Comparison of ENCODE assay signal across 25 cellular contexts in genomic region chr4:754221-755120, GRCh38. TPM values are rescaled to one million over a fixed set of nuclear protein-coding genes. Genes with fewer than 3 reads are reported as not detected.
DNase-seq lines count a peak whose midpoint lies in the region; ATAC-seq and TF ChIP-seq lines count a peak whose summit lies in the region.
"Had no signal": no experiment of that assay in that cellular context is flagged by ENCODE, and none has a peak within 500 bp of the region (broad histone marks: within the 10 kb centered on the region; RNA-seq: fewer than 3 reads in every experiment).

No MANE protein-coding gene starts in this region.

- no peaks in the 10 kb centered on the region for H3K27me3 Mint-ChIP-seq in MCF 10A (ENCODE audit: insufficient read depth, unreplicated experiment)
- H3K27me3 Mint-ChIP-seq in activated T-helper 1 cell treated with anti-CD3 and anti-CD28 coated beads, Interleukin-12 subunit alpha, Interleukin-12 subunit beta, Interleukin-2, Interleukin-4 antibody, amounts not matched to agents 30 ng/mL and 10 ng/mL and 1 ng/mL, durations not matched to agents 14 hours and 24 hours and 36 hours (ENCODE audit: insufficient read depth) = no peaks in the 10 kb centered on the region
- H3K27me3 Mint-ChIP-seq: activated CD4-positive, alpha-beta T cell treated with anti-CD3 and anti-CD28 coated beads, Interleukin-2, amount 10 ng/mL, durations not matched to agents 24 days and 14 days; dendritic cell treated with granulocyte-macrophage colony-stimulating factor and Interleukin-4, amounts not matched to agents 40 ng/mL and 50 ng/mL, for 4 days had no signal

- no peaks in the 10 kb centered on the region for H3K9me3 Mint-ChIP-seq in MCF 10A (ENCODE audit: unreplicated experiment)
- no peaks in the 10 kb centered on the region for H3K9me3 Mint-ChIP-seq in activated T-helper 1 cell treated with anti-CD3 and anti-CD28 coated beads, Interleukin-12 subunit alpha, Interleukin-12 subunit beta, Interleukin-2, Interleukin-4 antibody, amounts not matched to agents 30 ng/mL and 10 ng/mL and 1 ng/mL, durations not matched to agents 14 hours and 24 hours and 36 hours
- no peaks in the 10 kb centered on the region for H3K9me3 Mint-ChIP-seq in stimulated activated effector memory CD8-positive, alpha-beta T cell treated with anti-CD3 and anti-CD28 coated beads, Interleukin-12 subunit alpha, Interleukin-12 subunit beta, amount 100 ng/mL, for 72 hours
- H3K9me3 Mint-ChIP-seq: activated CD4-positive, alpha-beta T cell treated with anti-CD3 and anti-CD28 coated beads, Interleukin-2, amount 10 ng/mL, durations not matched to agents 24 days and 14 days had no signal

- CTCF ChIA-PET in MCF 10A (lab: Yijun Ruan, JAX) = no interaction called here

- 93% methylated on average over 32 of the region's 32 CpGs for WGBS in right cardiac atrium

- peak in 1 of 2 donors; percentile 5 for ATAC-seq in right cardiac atrium
- ATAC-seq in stimulated activated effector memory CD8-positive, alpha-beta T cell treated with anti-CD3 and anti-CD28 coated beads, Interleukin-12 subunit alpha, Interleukin-12 subunit beta, amount 100 ng/mL, for 72 hours = peak; percentile 8
- ATAC-seq: HCT116 had no signal

- H3K27ac Mint-ChIP-seq in MCF 10A (ENCODE audit: low read depth, unreplicated experiment) = peak overlapping the region; percentile 46
- H3K27ac Mint-ChIP-seq in activated T-helper 1 cell treated with anti-CD3 and anti-CD28 coated beads, Interleukin-12 subunit alpha, Interleukin-12 subunit beta, Interleukin-2, Interleukin-4 antibody, amounts not matched to agents 30 ng/mL and 10 ng/mL and 1 ng/mL, durations not matched to agents 14 hours and 24 hours and 36 hours = peak overlapping the region; percentile 23
- no peak overlapping the region for H3K27ac Mint-ChIP-seq in stimulated activated effector memory CD8-positive, alpha-beta T cell treated with anti-CD3 and anti-CD28 coated beads, Interleukin-12 subunit alpha, Interleukin-12 subunit beta, amount 100 ng/mL, for 72 hours
- H3K27ac Mint-ChIP-seq: activated CD4-positive, alpha-beta T cell treated with anti-CD3 and anti-CD28 coated beads, Interleukin-2, amount 10 ng/mL, durations not matched to agents 24 days and 14 days; dendritic cell treated with granulocyte-macrophage colony-stimulating factor and Interleukin-4, amounts not matched to agents 40 ng/mL and 50 ng/mL, for 4 days had no signal

- TF ChIP-seq POLR2A in breast epithelium (IDR thresholded peaks at IDR 0.05) = no peak

- H3K36me3 ChIP-seq in breast epithelium = no peaks in the 10 kb centered on the region

- no peak overlapping the region for H3K4me3 Mint-ChIP-seq in MCF 10A (ENCODE audit: unreplicated experiment)
- H3K4me3 Mint-ChIP-seq in activated T-helper 1 cell treated with anti-CD3 and anti-CD28 coated beads, Interleukin-12 subunit alpha, Interleukin-12 subunit beta, Interleukin-2, Interleukin-4 antibody, amounts not matched to agents 30 ng/mL and 10 ng/mL and 1 ng/mL, durations not matched to agents 14 hours and 24 hours and 36 hours = no peak overlapping the region
- H3K4me3 Mint-ChIP-seq in stimulated activated effector memory CD8-positive, alpha-beta T cell treated with anti-CD3 and anti-CD28 coated beads, Interleukin-12 subunit alpha, Interleukin-12 subunit beta, amount 100 ng/mL, for 72 hours = no peak overlapping the region
- H3K4me3 Mint-ChIP-seq: activated CD4-positive, alpha-beta T cell treated with anti-CD3 and anti-CD28 coated beads, Interleukin-2, amount 10 ng/mL, durations not matched to agents 24 days and 14 days; CD14-positive monocyte; dendritic cell treated with granulocyte-macrophage colony-stimulating factor and Interleukin-4, amounts not matched to agents 40 ng/mL and 50 ng/mL, for 4 days had no signal

- no peak overlapping the region for H3K4me3 ChIP-seq in breast epithelium
- no peak overlapping the region for H3K4me3 ChIP-seq in right cardiac atrium (ENCODE audit: low read length)
- H3K4me3 ChIP-seq: spleen, thoracic aorta had no signal

- POLR2A ChIA-PET in MCF 10A (lab: Yijun Ruan, JAX) = interaction anchor here (0.7 kb wide), 1 partner anchor 12 kb away, joined by 4 read pairs; no protein-coding TSS in a partner anchor

- H3K4me1 ChIP-seq in breast epithelium = no peaks in the 10 kb centered on the region
- no peaks in the 10 kb centered on the region for H3K4me1 ChIP-seq in right cardiac atrium (ENCODE audit: control insufficient read depth, insufficient read depth, low read length)

- H3K4me1 Mint-ChIP-seq in MCF 10A (ENCODE audit: insufficient read depth, unreplicated experiment) = peaks cover 15% of the 10 kb centered on the region
- H3K4me1 Mint-ChIP-seq in activated T-helper 1 cell treated with anti-CD3 and anti-CD28 coated beads, Interleukin-12 subunit alpha, Interleukin-12 subunit beta, Interleukin-2, Interleukin-4 antibody, amounts not matched to agents 30 ng/mL and 10 ng/mL and 1 ng/mL, durations not matched to agents 14 hours and 24 hours and 36 hours (ENCODE audit: low read depth) = no peaks in the 10 kb centered on the region
- peaks cover 11% of the 10 kb centered on the region for H3K4me1 Mint-ChIP-seq in stimulated activated effector memory CD8-positive, alpha-beta T cell treated with anti-CD3 and anti-CD28 coated beads, Interleukin-12 subunit alpha, Interleukin-12 subunit beta, amount 100 ng/mL, for 72 hours
- H3K4me1 Mint-ChIP-seq: activated CD4-positive, alpha-beta T cell treated with anti-CD3 and anti-CD28 coated beads, Interleukin-2, amount 10 ng/mL, durations not matched to agents 24 days and 14 days; CD14-positive monocyte had no signal

- H3K36me3 Mint-ChIP-seq in MCF 10A (ENCODE audit: insufficient read depth, unreplicated experiment) = peaks cover 79% of the 10 kb centered on the region
- peaks cover 12% of the 10 kb centered on the region for H3K36me3 Mint-ChIP-seq in activated T-helper 1 cell treated with anti-CD3 and anti-CD28 coated beads, Interleukin-12 subunit alpha, Interleukin-12 subunit beta, Interleukin-2, Interleukin-4 antibody, amounts not matched to agents 30 ng/mL and 10 ng/mL and 1 ng/mL, durations not matched to agents 14 hours and 24 hours and 36 hours (ENCODE audit: low read depth)
- peaks cover 73% of the 10 kb centered on the region for H3K36me3 Mint-ChIP-seq in stimulated activated effector memory CD8-positive, alpha-beta T cell treated with anti-CD3 and anti-CD28 coated beads, Interleukin-12 subunit alpha, Interleukin-12 subunit beta, amount 100 ng/mL, for 72 hours

- BruUV-seq in MCF 10A (replicated peaks; lab: Mats Ljungman, UMichigan) = no TSS peak

- no peak for TF ChIP-seq CTCF in MCF 10A (IDR thresholded peaks at IDR 0.05; ENCODE audit: unreplicated experiment)
- TF ChIP-seq CTCF in breast epithelium (IDR thresholded peaks at IDR 0.05) = no peak

- H3K9me3 ChIP-seq in breast epithelium (no peaks in the 10 kb centered on the region), right cardiac atrium (ENCODE audit: control insufficient read depth, low read length) (no peaks in the 10 kb centered on the region)
- H3K9me3 ChIP-seq: SK-N-SH, spleen had no signal

- intact Hi-C loops in MCF 10A (cut with micrococcal nuclease) = loop anchor here (10.0 kb wide), 1 partner anchor 150 kb away; no protein-coding TSS in a partner anchor
- intact Hi-C loops in breast epithelium (cut with DNase I; ENCODE audit: low total_unique reads) = loop anchor here (10.0 kb wide), 1 partner anchor 460 kb away; no protein-coding TSS in a partner anchor
- intact Hi-C loops in activated T-helper 1 cell treated with anti-CD3 and anti-CD28 coated beads, Interleukin-12 subunit alpha, Interleukin-12 subunit beta, Interleukin-2, Interleukin-4 antibody, amounts not matched to agents 30 ng/mL and 10 ng/mL and 1 ng/mL, durations not matched to agents 14 hours and 24 hours and 36 hours (cut with micrococcal nuclease) = no loop called here
- intact Hi-C loops in right cardiac atrium (cut with DNase I) = loop anchor here in 1 of 4 donors (10.0 kb wide), 1 partner anchor 230 kb away; the partner anchor contains the start of gene IDUA

- H3K27me3 ChIP-seq in breast epithelium = no peaks in the 10 kb centered on the region
- no peaks in the 10 kb centered on the region for H3K27me3 ChIP-seq in right cardiac atrium (ENCODE audit: control insufficient read depth, insufficient read depth)
- H3K27me3 ChIP-seq: spleen had no signal

- H3K27ac ChIP-seq in breast epithelium (no peak overlapping the region), right cardiac atrium (ENCODE audit: low read length) (no peak overlapping the region)
- H3K27ac ChIP-seq: spleen, thoracic aorta, VCaP had no signal

- no peak for DNase-seq in MCF 10A (ENCODE audit: unreplicated experiment)
- DNase-seq in breast epithelium (ENCODE audit: low spot score in 2 of 2) = no peak
- DNase-seq in activated T-helper 1 cell treated with anti-CD3 and anti-CD28 coated beads, Interleukin-12 subunit alpha, Interleukin-12 subunit beta, Interleukin-2, Interleukin-4 antibody, amounts not matched to agents 30 ng/mL and 10 ng/mL and 1 ng/mL, durations not matched to agents 14 hours and 24 hours and 36 hours (ENCODE audit: low spot score) = no peak
- DNase-seq in right cardiac atrium = peak in 2 of 3 donors; percentile 47 to 58
- no peak for DNase-seq in stimulated activated effector memory CD8-positive, alpha-beta T cell treated with anti-CD3 and anti-CD28 coated beads, Interleukin-12 subunit alpha, Interleukin-12 subunit beta, amount 100 ng/mL, for 72 hours (ENCODE audit: low spot score in 2 of 2)
- DNase-seq in NCI-H1417 (lab: John Stamatoyannopoulos, UW) = no peak
- DNase-seq in NCI-H187 treated with DMSO at 0.1 percent for 48 hours (lab: John Stamatoyannopoulos, UW) = no peak
- no peak for DNase-seq in KG1 (lab: John Stamatoyannopoulos, UW)
- DNase-seq: activated CD4-positive, alpha-beta T cell treated with anti-CD3 and anti-CD28 coated beads, Interleukin-2, amount 10 ng/mL, durations not matched to agents 24 days and 14 days; activated effector memory CD4-positive, alpha-beta T cell treated with Interleukin-2 at 50 U/mL for 16 hours; amniotic stem cell; kidney; NCI-H1694 treated with DMSO at 0.1 percent for 48 hours; NCI-H526 treated with DMSO at 0.1 percent for 48 hours; retina; RPMI8226; SK-N-SH; spleen; stimulated activated CD4-positive, alpha-beta T cell treated with anti-CD3 and anti-CD28 coated beads, Interleukin-2, amount 100 ng/mL, for 48 hours; stimulated activated naive CD4-positive, alpha-beta T cell had no signal

RNA-seq across cellular contexts. Expression of gene PCGF3, which starts 48.8 kb away (rescaled TPM):
- 26.5 and 33.5 TPM in 2 replicates for total RNA-seq in MCF 10A (2022)
- 10 to 100 TPM; 60.6 to 71.7 (median 69.4) TPM for total RNA-seq in breast epithelium
- 30.4 and 31.0 TPM in 2 replicates for total RNA-seq in activated T-helper 1 cell treated with anti-CD3 and anti-CD28 coated beads, Interleukin-12 subunit alpha, Interleukin-12 subunit beta, Interleukin-2, Interleukin-4 antibody, amounts not matched to agents 30 ng/mL and 10 ng/mL and 1 ng/mL, durations not matched to agents 14 hours and 24 hours and 36 hours
- 10 to 100 TPM; 25.0 to 28.6 (median 26.4) TPM for total RNA-seq in right cardiac atrium
- polyA plus RNA-seq in right cardiac atrium = 30.1 TPM

Comparison
In these comparisons a context has a peak if more than half of its experiments do, and no peak if none do; other contexts are left out.
1. DNase-seq: peak in right cardiac atrium (2 of 3); none in MCF 10A (single experiment), breast epithelium (0 of 2), activated T-helper 1 cell treated with anti-CD3 and anti-CD28 coated beads, Interleukin-12 subunit alpha, Interleukin-12 subunit beta, Interleukin-2, Interleukin-4 antibody, amounts not matched to agents 30 ng/mL and 10 ng/mL and 1 ng/mL, durations not matched to agents 14 hours and 24 hours and 36 hours (single experiment), stimulated activated effector memory CD8-positive, alpha-beta T cell treated with anti-CD3 and anti-CD28 coated beads, Interleukin-12 subunit alpha, Interleukin-12 subunit beta, amount 100 ng/mL, for 72 hours (0 of 2), NCI-H1417 (0 of 3), NCI-H187 treated with DMSO at 0.1 percent for 48 hours (single experiment) and KG1 (single experiment).